Comparison of ENCODE assay signal across 8 cellular contexts in the genomic region with DNA sequence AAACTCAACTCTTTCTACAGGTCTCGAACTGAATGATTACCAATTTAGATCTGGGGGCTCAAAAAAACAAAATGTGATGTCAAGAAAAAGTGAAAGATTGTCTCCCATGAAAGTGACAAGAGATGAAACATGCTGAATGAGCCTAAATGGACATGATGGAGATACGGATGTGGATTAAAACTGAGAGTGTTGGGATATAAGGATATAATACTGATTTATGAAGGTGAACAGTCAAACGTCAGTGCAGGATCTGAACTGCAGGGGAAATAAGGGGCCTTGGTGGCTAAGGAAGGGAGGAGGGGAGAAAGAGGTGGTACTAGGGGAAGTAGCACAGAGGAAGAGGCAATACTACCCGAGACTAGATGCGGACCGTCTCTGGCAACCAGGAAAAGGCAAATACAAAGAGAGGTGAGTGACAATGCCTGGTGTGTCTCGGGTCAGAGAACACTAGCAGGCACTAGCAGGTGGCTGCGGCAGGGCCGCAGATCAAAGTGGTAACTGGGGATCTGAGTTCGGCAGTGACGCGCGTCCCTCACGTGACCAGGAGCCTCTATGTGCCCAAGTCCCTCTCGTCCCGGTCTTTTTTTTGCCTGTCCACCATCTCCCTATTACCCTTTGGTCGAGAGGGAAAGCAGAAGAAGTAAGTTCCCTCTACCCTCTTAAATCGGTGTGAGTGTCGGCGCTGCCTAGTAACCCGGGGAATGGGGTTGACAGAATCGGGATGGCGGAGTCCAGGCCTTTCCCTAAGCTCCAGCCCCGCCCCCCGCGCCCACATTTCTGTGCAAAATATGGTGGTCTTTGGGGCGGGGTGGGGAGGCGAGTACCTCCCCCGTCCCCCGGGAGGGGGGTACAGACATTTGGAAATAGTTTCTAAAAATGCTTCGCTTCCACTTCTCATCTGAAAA. TPM values are rescaled to one million over a fixed set of nuclear protein-coding genes. Genes with fewer than 3 reads are reported as not detected.
DNase-seq lines count a peak whose midpoint lies in the region; ATAC-seq and TF ChIP-seq lines count a peak whose summit lies in the region.

A gene with protein sequence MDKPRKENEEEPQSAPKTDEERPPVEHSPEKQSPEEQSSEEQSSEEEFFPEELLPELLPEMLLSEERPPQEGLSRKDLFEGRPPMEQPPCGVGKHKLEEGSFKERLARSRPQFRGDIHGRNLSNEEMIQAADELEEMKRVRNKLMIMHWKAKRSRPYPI (plus strand): TSS at position 590 of the 905 bp plus-strand sequence. CDS start 942 bp downstream, outside the sequence.

- TF ChIP-seq CTCF in astrocyte of the cerebellum (IDR thresholded peaks at IDR 0.05; ENCODE audit: low read depth, low read length, missing control alignments) = no peak
- no peak for TF ChIP-seq CTCF in hepatocyte (IDR thresholded peaks at IDR 0.05; ENCODE audit: poor library complexity)
- no peak for TF ChIP-seq CTCF in prostate gland (IDR thresholded peaks at IDR 0.05)

- H4K20me1 ChIP-seq in hepatocyte (ENCODE audit: insufficient read depth, poor library complexity, severe bottlenecking) = no peaks in the 10 kb centered on the region

- H3K27ac ChIP-seq in HUES64 (ENCODE audit: low read depth, low read length) (peak within 1 kb of the TSS; percentile 81), hepatocyte (peak within 1 kb of the TSS; percentile 99), prostate gland (peak within 1 kb of the TSS; percentile 94 to 95)

- peak within 1 kb of the TSS; percentile 80 for H3K4me2 ChIP-seq in hepatocyte

- peaks cover 12% of the 10 kb centered on the region; the same call in 1 of the 2 replicates for H3K4me1 ChIP-seq in HUES64 (ENCODE audit: insufficient read depth, low read length)
- H3K4me1 ChIP-seq in hepatocyte (ENCODE audit: insufficient read depth) = peaks cover 16% of the 10 kb centered on the region
- no peaks in the 10 kb centered on the region for H3K4me1 ChIP-seq in prostate gland (replicated peaks)

- H3K36me3 ChIP-seq in HUES64 (ENCODE audit: insufficient read depth, low read length) (no peaks in the 10 kb centered on the region), hepatocyte (replicated peaks; ENCODE audit: insufficient read depth, low read depth) (no peaks in the 10 kb centered on the region), prostate gland (no peaks in the 10 kb centered on the region)

- intact Hi-C loops in prostate gland (cut with DNase I) = loop anchor here (5.0 kb wide), 1 partner anchor 59 kb away; a partner anchor contains a TSS

- 9% methylated on average over 15 of the region's 31 CpGs for WGBS in HUES64
- WGBS in hepatocyte (ENCODE audit: low lambda C conversion rate, missing lambda C conversion rate) = 9% methylated on average over 26 of the region's 31 CpGs
- 1% methylated on average over 27 of the region's 31 CpGs for WGBS in prostate gland

- DNase-seq in DMS53 treated with DMSO at 0.1 percent for 48 hours (lab: John Stamatoyannopoulos, UW; ENCODE audit: unreplicated experiment) (peak; percentile 71), RPMI8226 (peak; percentile 6), astrocyte of the cerebellum (ENCODE audit: low read depth) (no peak), hepatocyte (ENCODE audit: low spot score) (peak; percentile 86), prostate gland (ENCODE audit: low spot score) (peak; percentile 64), AG08395 (ENCODE audit: low spot score) (no peak)

- peak within 1 kb of the TSS; percentile 67 for H3K9ac ChIP-seq in HUES64 (ENCODE audit: low read depth, low read length)

- H2AFZ ChIP-seq in hepatocyte = peak within 1 kb of the TSS; percentile 97

- H3K27me3 ChIP-seq in HUES64 (ENCODE audit: insufficient read depth, low read length) (no peaks in the 10 kb centered on the region), hepatocyte (no peaks in the 10 kb centered on the region), prostate gland (replicated peaks; ENCODE audit: insufficient read depth) (no peaks in the 10 kb centered on the region)

- in situ Hi-C loops in astrocyte of the cerebellum (cut with HindIII; ENCODE audit: low sequenced_read_pairs) = no loop called here

- peaks cover 51% of the 10 kb centered on the region for H3K79me2 ChIP-seq in hepatocyte

- peak; percentile 68 for ATAC-seq in GM21390 (IDR thresholded peaks at IDR 0.05; ENCODE audit: unreplicated experiment)

- H3K9me2 ChIP-seq in hepatocyte (replicated peaks; ENCODE audit: insufficient read depth) = no peaks in the 10 kb centered on the region

- H3K9me3 ChIP-seq in HUES64 (ENCODE audit: insufficient read depth, low read depth, low read length) = no peaks in the 10 kb centered on the region
- no peaks in the 10 kb centered on the region for H3K9me3 ChIP-seq in hepatocyte (ENCODE audit: low read depth)
- no peaks in the 10 kb centered on the region for H3K9me3 ChIP-seq in prostate gland

- peak; percentile 27 for TF ChIP-seq POLR2A in prostate gland (IDR thresholded peaks at IDR 0.05)

- H3K4me3 ChIP-seq in HUES64 (ENCODE audit: low read length) (peak within 1 kb of the TSS; percentile 92), astrocyte of the cerebellum (ENCODE audit: low read depth, low read length) (peak within 1 kb of the TSS; percentile 56), hepatocyte (peak within 1 kb of the TSS; percentile 88), prostate gland (peak within 1 kb of the TSS; percentile 48 to 52)

RNA-seq across cellular contexts. Expression of the gene that starts here (rescaled TPM):
- polyA plus RNA-seq in HUES64 (2013, experiment 1 of 2) = 4.8 TPM
- polyA plus RNA-seq in HUES64 (2013, experiment 2 of 2) = 4.8 TPM
- total RNA-seq in hepatocyte (109 and 113 TPM in 2 replicates), prostate gland (10 to 100 TPM; 78.1 to 94.0 TPM)
- polyA plus RNA-seq in hepatocyte = 89.2 and 116 TPM in 2 replicates

Comparison
In these comparisons a context has a peak if more than half of its experiments do, and no peak if none do; other contexts are left out.
1. DNase-seq: peak in DMS53 treated with DMSO at 0.1 percent for 48 hours (single experiment), RPMI8226 (single experiment), hepatocyte (single experiment) and prostate gland (single experiment); none in astrocyte of the cerebellum (single experiment) and AG08395 (single experiment).
2. Peak in every context shown above with its lines, with median percentiles within 50 percentile points of each other: H3K27ac ChIP-seq and H3K4me3 ChIP-seq.